32 cellular contexts compared by ENCODE assay signal in the genomic region with DNA sequence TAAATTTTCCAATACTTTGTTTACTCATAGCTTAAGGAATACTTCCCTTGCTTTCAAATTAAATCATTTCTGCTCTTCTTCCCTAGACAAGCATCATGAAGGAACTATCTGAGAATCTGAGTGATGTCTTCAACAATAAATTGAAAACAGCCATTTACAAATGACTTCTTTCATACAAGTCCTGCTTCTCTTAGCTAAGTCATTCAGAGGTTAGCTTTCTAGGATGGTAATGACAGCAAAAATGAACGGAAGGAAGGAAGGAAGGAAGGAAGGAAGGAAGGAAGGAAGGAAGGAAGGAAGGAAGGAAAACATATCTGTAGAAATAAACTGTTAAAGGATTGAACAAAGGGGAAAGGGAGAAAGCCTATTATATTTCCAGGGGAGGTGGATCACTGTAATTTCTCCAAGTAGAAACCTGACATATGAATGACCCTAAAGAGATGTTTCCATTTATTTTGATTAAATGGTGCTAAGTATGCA.
"Had no signal": no experiment of that assay in that cellular context is flagged by ENCODE, and none has a peak within 500 bp of the region (broad histone marks: within the 10 kb centered on the region; RNA-seq: fewer than 3 reads in every experiment).

No MANE protein-coding gene starts in this region.

- DNase-seq: Karpas-422, Kasumi-1, MG63, MM.1S, MV-4-11, NCI-H1048, NCI-H1092, NCI-H1092 treated with DMSO at 0.1 percent for 48 hours, NCI-H1105, NCI-H1105 treated with DMSO at 0.1 percent for 48 hours, NCI-H1417 treated with DMSO at 0.1 percent for 48 hours, NCI-H1436, NCI-H1436 treated with DMSO at 0.1 percent for 48 hours, NCI-H146, NCI-H1694, NCI-H1694 treated with DMSO at 0.1 percent for 48 hours, NCI-H187, NCI-H187 treated with DMSO at 0.1 percent for 48 hours, NCI-H2029, NCI-H2029 treated with DMSO at 0.1 percent for 48 hours, NCI-H2081, NCI-H2081 treated with DMSO at 0.1 percent for 48 hours, NCI-H2107, NCI-H2171, NCI-H2171 treated with DMSO at 0.1 percent for 48 hours, NCI-H2227 treated with DMSO at 0.1 percent for 48 hours, NCI-H226, NCI-H345, NCI-H446 treated with DMSO at 0.1 percent for 48 hours, NCI-H510A, NCI-H510A treated with DMSO at 0.1 percent for 48 hours, NCI-H524 had no signal

- H3K27me3 ChIP-seq: MG63 had no signal

- H3K36me3 ChIP-seq: MG63 had no signal

- H3K9me3 ChIP-seq: MG63 had no signal

- H3K4me3 ChIP-seq: MG63 had no signal
